17 cellular contexts compared by ENCODE assay signal in genomic region chr7:51593638-51594037, GRCh38.
"Had no signal": no experiment of that assay in that cellular context is flagged by ENCODE, and none has a peak within 500 bp of the region (broad histone marks: within the 10 kb centered on the region; RNA-seq: fewer than 3 reads in every experiment).

No MANE protein-coding gene starts in this region.

- H3K27ac ChIP-seq: body of pancreas, gastroesophageal sphincter, hepatocyte, left lung, tibial artery, uterus had no signal

- DNase-seq: activated CD4-positive, alpha-beta T cell treated with anti-CD3 and anti-CD28 coated beads, Interleukin-2, amount 10 ng/mL, durations not matched to agents 7 days and 5 days; activated CD4-positive, CD25-positive, alpha-beta regulatory T cell; activated CD8-positive, alpha-beta memory T cell treated with anti-CD3 and anti-CD28 coated beads, Interleukin-2, amount 50 U/mL, for 48 hours; activated gamma-delta T cell treated with Interleukin-2 at 50 U/mL for 16 hours; activated naive CD8-positive, alpha-beta T cell treated with anti-CD3 and anti-CD28 coated beads for 36 hours; activated T-cell treated with anti-CD3 and anti-CD28 coated beads, Interleukin-2, amount 50 U/mL, for 72 hours; body of pancreas; effector CD8-positive, alpha-beta T cell; left lung; nucleus accumbens; stimulated activated CD4-positive, alpha-beta T cell treated with anti-CD3 and anti-CD28 coated beads, Interleukin-15, amount 100 ng/mL, for 24 hours; stimulated activated CD4-positive, alpha-beta T cell treated with anti-CD3 and anti-CD28 coated beads, Interleukin-4, amount 100 ng/mL, for 1 hour; stimulated activated naive B cell treated with anti-CD40 and anti-IgM and Interleukin-4, amounts not matched to agents 10 μg/mL and 1 μg/mL and 100 μg/mL, for 72 hours; tibial artery; uterus had no signal

- H3K9me3 ChIP-seq: body of pancreas, gastroesophageal sphincter, tibial artery, uterus had no signal

- H3K4me3 ChIP-seq: body of pancreas, gastroesophageal sphincter, hepatocyte, left lung, tibial artery, uterus had no signal

- H3K36me3 ChIP-seq: gastroesophageal sphincter, left lung, tibial artery, uterus had no signal

- H3K27me3 ChIP-seq: body of pancreas, gastroesophageal sphincter, hepatocyte, left lung, tibial artery, uterus had no signal

- H3K4me1 ChIP-seq: body of pancreas, gastroesophageal sphincter, left lung, tibial artery, uterus had no signal

- ATAC-seq: activated T-cell treated with anti-CD3 and anti-CD28 coated beads, Interleukin-2, amount 50 U/mL, for 72 hours; body of pancreas; gastroesophageal sphincter; left lung; stimulated activated naive B cell treated with anti-CD40 and anti-IgM and Interleukin-4, amounts not matched to agents 10 μg/mL and 1 μg/mL and 100 μg/mL, for 72 hours had no signal
